ENCODE assay signal across 8 cellular contexts in genomic region chr19:48859711-48860572, GRCh38. TPM values are rescaled to one million over a fixed set of nuclear protein-coding genes. Genes with fewer than 3 reads are reported as not detected.
DNase-seq lines count a peak whose midpoint lies in the region; ATAC-seq lines count a peak whose summit lies in the region.

No MANE protein-coding gene starts in this region.

- H3K27me3 Mint-ChIP-seq in naive B cell = no peaks in the 10 kb centered on the region

- DNase-seq in ELF-1 (ENCODE audit: low read depth, low spot score) = peak; percentile 97
- no peak for DNase-seq in activated naive CD4-positive, alpha-beta T cell treated with anti-CD3 and anti-CD28 coated beads, Interleukin-2, amount 50 U/mL, for 72 hours (ENCODE audit: low spot score in 2 of 2)
- DNase-seq in naive B cell = no peak
- DNase-seq in NCI-H1092 (lab: John Stamatoyannopoulos, UW) = no peak
- no peak for DNase-seq in NCI-H524 treated with DMSO at 0.1 percent for 48 hours (lab: John Stamatoyannopoulos, UW)

- H3K9me3 Mint-ChIP-seq in activated naive CD4-positive, alpha-beta T cell treated with anti-CD3 and anti-CD28 coated beads, Interleukin-2, amount 50 U/mL, for 72 hours = no peaks in the 10 kb centered on the region
- no peaks in the 10 kb centered on the region for H3K9me3 Mint-ChIP-seq in naive B cell

- ATAC-seq in GM21723 (IDR thresholded peaks at IDR 0.05; ENCODE audit: unreplicated experiment) = peak; percentile 54
- ATAC-seq in activated naive CD4-positive, alpha-beta T cell treated with anti-CD3 and anti-CD28 coated beads, Interleukin-2, amount 50 U/mL, for 72 hours = peak; percentile 24 to 38
- peak in 1 of 2 donors; percentile 51 for ATAC-seq in naive B cell (ENCODE audit: low read depth in 2 of 2)
- no peak for ATAC-seq in HG03139 (IDR thresholded peaks at IDR 0.05; ENCODE audit: unreplicated experiment)
- no peak for ATAC-seq in GM18517 (IDR thresholded peaks at IDR 0.05; ENCODE audit: unreplicated experiment)

- H3K4me1 Mint-ChIP-seq in naive B cell = peaks cover 10 to 13% (median 12%) of the 10 kb centered on the region in 3 donors

- H3K4me3 Mint-ChIP-seq in naive B cell = peak overlapping the region; percentile 49 to 97 (median 93)

- H3K27ac Mint-ChIP-seq in activated naive CD4-positive, alpha-beta T cell treated with anti-CD3 and anti-CD28 coated beads, Interleukin-2, amount 50 U/mL, for 72 hours = peak overlapping the region in 1 of 2 donors; percentile 89
- peak overlapping the region in 2 of 6 donors; percentile 90 to 91 for H3K27ac Mint-ChIP-seq in naive B cell

- no peaks in the 10 kb centered on the region for H3K36me3 Mint-ChIP-seq in activated naive CD4-positive, alpha-beta T cell treated with anti-CD3 and anti-CD28 coated beads, Interleukin-2, amount 50 U/mL, for 72 hours
- H3K36me3 Mint-ChIP-seq in naive B cell = no peaks in the 10 kb centered on the region

RNA-seq across cellular contexts. Expression of gene PLEKHA4, which starts 8.5 kb away (rescaled TPM):
- total RNA-seq in activated naive CD4-positive, alpha-beta T cell treated with anti-CD3 and anti-CD28 coated beads, Interleukin-2, amount 50 U/mL, for 72 hours = 10 to 100 TPM in 1 of 2 donors, 1 to 10 TPM in 1; 9.1 to 20.3 TPM
- 10 to 100 TPM in 1 of 6 donors, 1 to 10 TPM in 5; 4.4 to 15.3 (median 8.7) TPM for polyA plus RNA-seq in naive B cell (ENCODE audit: low read depth in 6 of 6)

RNA-seq across cellular contexts. Expression of gene PPP1R15A, which starts 12.3 kb away (rescaled TPM):
- total RNA-seq in activated naive CD4-positive, alpha-beta T cell treated with anti-CD3 and anti-CD28 coated beads, Interleukin-2, amount 50 U/mL, for 72 hours = 100 to 1,000 TPM in 1 of 2 donors, 10 to 100 TPM in 1; 93.1 to 133 TPM
- polyA plus RNA-seq in naive B cell (ENCODE audit: low read depth in 6 of 6) = 100 to 1,000 TPM in 5 of 6 donors, 10 to 100 TPM in 1; 98.9 to 436 (median 172) TPM

RNA-seq across cellular contexts. Expression of gene HSD17B14, which starts 23.7 kb away (rescaled TPM):
- total RNA-seq in activated naive CD4-positive, alpha-beta T cell treated with anti-CD3 and anti-CD28 coated beads, Interleukin-2, amount 50 U/mL, for 72 hours = 1 to 10 TPM; 1.3 to 1.7 TPM
- 1 to 10 TPM in 4 of 6 donors, under 1 TPM in 1, not detected in 1; 1.00 to 3.3 (median 1.4) TPM for polyA plus RNA-seq in naive B cell (ENCODE audit: low read depth in 6 of 6)

RNA-seq across cellular contexts. Expression of gene TULP2, which starts 38.6 kb away (rescaled TPM):
- 1 to 10 TPM in 1 of 2 donors, under 1 TPM in 1; 0.52 to 1.1 TPM for total RNA-seq in activated naive CD4-positive, alpha-beta T cell treated with anti-CD3 and anti-CD28 coated beads, Interleukin-2, amount 50 U/mL, for 72 hours
- polyA plus RNA-seq in naive B cell (ENCODE audit: low read depth in 6 of 6) = not detected

RNA-seq across cellular contexts. Expression of gene NUCB1, which starts 40.2 kb away (rescaled TPM):
- total RNA-seq in activated naive CD4-positive, alpha-beta T cell treated with anti-CD3 and anti-CD28 coated beads, Interleukin-2, amount 50 U/mL, for 72 hours = 100 to 1,000 TPM; 191 to 254 TPM
- 10 to 100 TPM; 48.8 to 90.6 (median 54.6) TPM for polyA plus RNA-seq in naive B cell (ENCODE audit: low read depth in 6 of 6)

Comparison
In these comparisons a context has a peak if more than half of its experiments do, and no peak if none do; other contexts are left out.
1. ATAC-seq: peak in GM21723 (single experiment) and activated naive CD4-positive, alpha-beta T cell treated with anti-CD3 and anti-CD28 coated beads, Interleukin-2, amount 50 U/mL, for 72 hours (2 of 2); none in HG03139 (single experiment) and GM18517 (single experiment).